8 cellular contexts compared by ENCODE assay signal in genomic region chr2:27118525-27119329, GRCh38. TPM values are rescaled to one million over a fixed set of nuclear protein-coding genes. Genes with fewer than 3 reads are reported as not detected.
A peak's percentile ranks its signal among the peaks of the same experiment; 100 is the strongest.
DNase-seq lines count a peak whose midpoint lies in the region; ATAC-seq and TF ChIP-seq lines count a peak whose summit lies in the region.

A gene with protein sequence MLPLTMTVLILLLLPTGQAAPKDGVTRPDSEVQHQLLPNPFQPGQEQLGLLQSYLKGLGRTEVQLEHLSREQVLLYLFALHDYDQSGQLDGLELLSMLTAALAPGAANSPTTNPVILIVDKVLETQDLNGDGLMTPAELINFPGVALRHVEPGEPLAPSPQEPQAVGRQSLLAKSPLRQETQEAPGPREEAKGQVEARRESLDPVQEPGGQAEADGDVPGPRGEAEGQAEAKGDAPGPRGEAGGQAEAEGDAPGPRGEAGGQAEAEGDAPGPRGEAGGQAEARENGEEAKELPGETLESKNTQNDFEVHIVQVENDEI (minus strand): TSS chr2:27119128. CDS start chr2:27104366, 14,762 bp downstream.

- peak within 1 kb of the TSS; percentile 78 for H3K4me3 Mint-ChIP-seq in activated naive CD8-positive, alpha-beta T cell treated with anti-CD3 and anti-CD28 coated beads for 36 hours

- H3K36me3 ChIP-seq in BLaER1 treated with 17β-estradiol and CSF1 and Interleukin-3, amounts not matched to agents 10 nM and 100 nM = no peaks in the 10 kb centered on the region
- H3K36me3 ChIP-seq in spleen = no peaks in the 10 kb centered on the region

- peaks cover 6% of the 10 kb centered on the region for H3K36me3 Mint-ChIP-seq in activated naive CD8-positive, alpha-beta T cell treated with anti-CD3 and anti-CD28 coated beads for 36 hours

- intact Hi-C loops in spleen (cut with DNase I; ENCODE audit: low total_unique reads) = no loop called here

- peak within 1 kb of the TSS; percentile 78 to 94 (median 85) for H3K4me2 ChIP-seq in BLaER1 treated with 17β-estradiol and CSF1 and Interleukin-3, amounts not matched to agents 10 nM and 100 nM

- no peak for TF ChIP-seq POLR2A in spleen (IDR thresholded peaks at IDR 0.05)

- H3K9me3 ChIP-seq in BLaER1 treated with 17β-estradiol and CSF1 and Interleukin-3, amounts not matched to agents 10 nM and 100 nM (replicated peaks in 1 of 11) = no peaks in the 10 kb centered on the region
- H3K9me3 ChIP-seq in iPS-18c (ENCODE audit: control insufficient read depth, insufficient read depth, low read length) (no peaks in the 10 kb centered on the region), spleen (no peaks in the 10 kb centered on the region)

- no peaks in the 10 kb centered on the region for H4K20me1 ChIP-seq in BLaER1 treated with 17β-estradiol and CSF1 and Interleukin-3, amounts not matched to agents 10 nM and 100 nM

- H3K9ac ChIP-seq in BLaER1 treated with 17β-estradiol and CSF1 and Interleukin-3, amounts not matched to agents 10 nM and 100 nM = peak within 1 kb of the TSS; percentile 42 to 74 (median 58); a peak in 19 of 22 replicates

- H3K4me3 ChIP-seq in BLaER1 treated with 17β-estradiol and CSF1 and Interleukin-3, amounts not matched to agents 10 nM and 100 nM = peak within 1 kb of the TSS; percentile 50 to 72 (median 62)
- H3K4me3 ChIP-seq in iPS-18c (ENCODE audit: insufficient read depth, low read depth, low read length) (peak within 1 kb of the TSS; percentile 52), spleen (peak within 1 kb of the TSS; percentile 25 to 74 (median 34))

- no peaks in the 10 kb centered on the region for H3K9me3 Mint-ChIP-seq in activated naive CD8-positive, alpha-beta T cell treated with anti-CD3 and anti-CD28 coated beads for 36 hours

- peaks cover 26% of the 10 kb centered on the region for H3K27me3 Mint-ChIP-seq in activated naive CD8-positive, alpha-beta T cell treated with anti-CD3 and anti-CD28 coated beads for 36 hours

- no peak for ATAC-seq in GM18517 (IDR thresholded peaks at IDR 0.05; ENCODE audit: unreplicated experiment)

- 4 to 18% (median 5%) methylated on average over 12 to 84 of the region's 84 CpGs for WGBS in spleen, 5 donors

- TF ChIP-seq CTCF in spleen (IDR thresholded peaks at IDR 0.05 in 8 of 11, conservative IDR thresholded peaks at IDR 0.05 in 3 of 11) = no peak

- peaks cover 51 to 69% (median 68%) of the 10 kb centered on the region in 11 experiments for H3K27me3 ChIP-seq in BLaER1 treated with 17β-estradiol and CSF1 and Interleukin-3, amounts not matched to agents 10 nM and 100 nM
- H3K27me3 ChIP-seq in spleen (replicated peaks in 1 of 7) = peaks cover 0 to 47% (median 22%) of the 10 kb centered on the region in 7 donors

- H3K27ac ChIP-seq in BLaER1 treated with 17β-estradiol and CSF1 and Interleukin-3, amounts not matched to agents 10 nM and 100 nM = peak within 1 kb of the TSS in 3 of 11 experiments; percentile 6 to 25 (median 12); a peak in 3 of 22 replicates
- no peak within 1 kb of the TSS for H3K27ac ChIP-seq in spleen

- H3K27ac Mint-ChIP-seq in activated naive CD8-positive, alpha-beta T cell treated with anti-CD3 and anti-CD28 coated beads for 36 hours = peak within 1 kb of the TSS; percentile 34

- DNase-seq in HT-29 (ENCODE audit: low spot score) (no peak), spleen (peak; percentile 67), HCEC 1CT (no peak), LoVo (ENCODE audit: low spot score) (no peak)
- peak; percentile 25 for DNase-seq in activated naive CD8-positive, alpha-beta T cell treated with anti-CD3 and anti-CD28 coated beads for 36 hours

- peaks cover 14% of the 10 kb centered on the region for H3K4me1 Mint-ChIP-seq in activated naive CD8-positive, alpha-beta T cell treated with anti-CD3 and anti-CD28 coated beads for 36 hours

- peaks cover 0 to 11% (median 2%) of the 10 kb centered on the region in 10 experiments; a peak in 5 of 20 replicates for H3K4me1 ChIP-seq in BLaER1 treated with 17β-estradiol and CSF1 and Interleukin-3, amounts not matched to agents 10 nM and 100 nM
- peaks cover 0 to 29% (median 21%) of the 10 kb centered on the region in 6 donors for H3K4me1 ChIP-seq in spleen

RNA-seq across cellular contexts. Expression of the gene that starts here (rescaled TPM):
- total RNA-seq in HT-29 (2014; rRNA removed; shearing (Covaris generic)) = 38.2 and 42.0 TPM in 2 replicates
- 1 to 10 TPM; 8.8 to 9.8 TPM for total RNA-seq in activated naive CD8-positive, alpha-beta T cell treated with anti-CD3 and anti-CD28 coated beads for 36 hours
- total RNA-seq in spleen = under 1 TPM in 4 of 7 donors, not detected in 3; 0.27 to 0.82 (median 0.47) TPM
- polyA plus RNA-seq in spleen = under 1 TPM; 0.17 to 0.61 (median 0.42) TPM

Comparison
In these comparisons a context has a peak if more than half of its experiments do, and no peak if none do; other contexts are left out.
1. RNA of the gene that starts here (total RNA-seq): 38.2 to 42.0 TPM in HT-29 and 8.8 to 9.8 TPM in activated naive CD8-positive, alpha-beta T cell treated with anti-CD3 and anti-CD28 coated beads for 36 hours; 0.27 to 0.82 TPM in spleen; every median in the first group is over 4 times any median in the second.
2. Peak in DNase-seq and H3K4me3 ChIP-seq in spleen; RNA of the gene not detected or under 1 TPM.
3. Peak in every context shown above with its lines, with median percentiles within 50 percentile points of each other: H3K4me3 ChIP-seq.